ENCODE assay signal across 1 cellular context in the genomic region with DNA sequence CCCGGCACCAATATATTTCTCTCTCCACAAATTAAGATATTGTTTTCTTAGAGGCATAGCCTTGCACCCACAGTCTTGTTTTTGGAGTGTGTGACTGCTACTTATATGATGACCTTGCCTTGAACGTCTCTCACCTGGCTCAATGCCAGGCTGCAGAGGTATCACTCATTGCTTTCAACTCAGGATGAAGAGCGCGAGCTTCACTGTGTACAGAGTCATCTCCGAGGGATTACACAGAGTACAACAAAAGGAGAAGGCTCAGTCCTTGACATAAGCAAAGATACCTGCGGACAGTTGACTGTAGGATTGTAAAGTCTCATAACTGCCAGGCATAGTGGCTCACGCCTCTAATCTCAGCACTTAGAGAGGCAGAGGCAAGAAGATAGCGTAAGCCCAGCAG.
A peak's percentile ranks its signal among the peaks of the same experiment; 100 is the strongest.
TF ChIP-seq lines count a peak whose summit lies in the region.

No MANE protein-coding gene starts in this region.

TF ChIP-seq in HepG2, 621 proteins besides CTCF, POLR2A, EP300 and RAD21 (continued from another document and continues in another):
- TF ChIP-seq, protein P1, sequence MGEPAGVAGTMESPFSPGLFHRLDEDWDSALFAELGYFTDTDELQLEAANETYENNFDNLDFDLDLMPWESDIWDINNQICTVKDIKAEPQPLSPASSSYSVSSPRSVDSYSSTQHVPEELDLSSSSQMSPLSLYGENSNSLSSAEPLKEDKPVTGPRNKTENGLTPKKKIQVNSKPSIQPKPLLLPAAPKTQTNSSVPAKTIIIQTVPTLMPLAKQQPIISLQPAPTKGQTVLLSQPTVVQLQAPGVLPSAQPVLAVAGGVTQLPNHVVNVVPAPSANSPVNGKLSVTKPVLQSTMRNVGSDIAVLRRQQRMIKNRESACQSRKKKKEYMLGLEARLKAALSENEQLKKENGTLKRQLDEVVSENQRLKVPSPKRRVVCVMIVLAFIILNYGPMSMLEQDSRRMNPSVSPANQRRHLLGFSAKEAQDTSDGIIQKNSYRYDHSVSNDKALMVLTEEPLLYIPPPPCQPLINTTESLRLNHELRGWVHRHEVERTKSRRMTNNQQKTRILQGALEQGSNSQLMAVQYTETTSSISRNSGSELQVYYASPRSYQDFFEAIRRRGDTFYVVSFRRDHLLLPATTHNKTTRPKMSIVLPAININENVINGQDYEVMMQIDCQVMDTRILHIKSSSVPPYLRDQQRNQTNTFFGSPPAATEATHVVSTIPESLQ (CRISPR knock-in tag; conservative IDR thresholded peaks at IDR 0.05): no peak
- TF ChIP-seq, protein P2, sequence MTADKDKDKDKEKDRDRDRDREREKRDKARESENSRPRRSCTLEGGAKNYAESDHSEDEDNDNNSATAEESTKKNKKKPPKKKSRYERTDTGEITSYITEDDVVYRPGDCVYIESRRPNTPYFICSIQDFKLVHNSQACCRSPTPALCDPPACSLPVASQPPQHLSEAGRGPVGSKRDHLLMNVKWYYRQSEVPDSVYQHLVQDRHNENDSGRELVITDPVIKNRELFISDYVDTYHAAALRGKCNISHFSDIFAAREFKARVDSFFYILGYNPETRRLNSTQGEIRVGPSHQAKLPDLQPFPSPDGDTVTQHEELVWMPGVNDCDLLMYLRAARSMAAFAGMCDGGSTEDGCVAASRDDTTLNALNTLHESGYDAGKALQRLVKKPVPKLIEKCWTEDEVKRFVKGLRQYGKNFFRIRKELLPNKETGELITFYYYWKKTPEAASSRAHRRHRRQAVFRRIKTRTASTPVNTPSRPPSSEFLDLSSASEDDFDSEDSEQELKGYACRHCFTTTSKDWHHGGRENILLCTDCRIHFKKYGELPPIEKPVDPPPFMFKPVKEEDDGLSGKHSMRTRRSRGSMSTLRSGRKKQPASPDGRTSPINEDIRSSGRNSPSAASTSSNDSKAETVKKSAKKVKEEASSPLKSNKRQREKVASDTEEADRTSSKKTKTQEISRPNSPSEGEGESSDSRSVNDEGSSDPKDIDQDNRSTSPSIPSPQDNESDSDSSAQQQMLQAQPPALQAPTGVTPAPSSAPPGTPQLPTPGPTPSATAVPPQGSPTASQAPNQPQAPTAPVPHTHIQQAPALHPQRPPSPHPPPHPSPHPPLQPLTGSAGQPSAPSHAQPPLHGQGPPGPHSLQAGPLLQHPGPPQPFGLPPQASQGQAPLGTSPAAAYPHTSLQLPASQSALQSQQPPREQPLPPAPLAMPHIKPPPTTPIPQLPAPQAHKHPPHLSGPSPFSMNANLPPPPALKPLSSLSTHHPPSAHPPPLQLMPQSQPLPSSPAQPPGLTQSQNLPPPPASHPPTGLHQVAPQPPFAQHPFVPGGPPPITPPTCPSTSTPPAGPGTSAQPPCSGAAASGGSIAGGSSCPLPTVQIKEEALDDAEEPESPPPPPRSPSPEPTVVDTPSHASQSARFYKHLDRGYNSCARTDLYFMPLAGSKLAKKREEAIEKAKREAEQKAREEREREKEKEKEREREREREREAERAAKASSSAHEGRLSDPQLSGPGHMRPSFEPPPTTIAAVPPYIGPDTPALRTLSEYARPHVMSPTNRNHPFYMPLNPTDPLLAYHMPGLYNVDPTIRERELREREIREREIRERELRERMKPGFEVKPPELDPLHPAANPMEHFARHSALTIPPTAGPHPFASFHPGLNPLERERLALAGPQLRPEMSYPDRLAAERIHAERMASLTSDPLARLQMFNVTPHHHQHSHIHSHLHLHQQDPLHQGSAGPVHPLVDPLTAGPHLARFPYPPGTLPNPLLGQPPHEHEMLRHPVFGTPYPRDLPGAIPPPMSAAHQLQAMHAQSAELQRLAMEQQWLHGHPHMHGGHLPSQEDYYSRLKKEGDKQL (CRISPR knock-in tag; IDR thresholded peaks at IDR 0.05; ENCODE audit: low read depth): 0 out of 2 replicates have a peak, but pooled peaks have one; percentile 42
- TF ChIP-seq, protein P3, sequence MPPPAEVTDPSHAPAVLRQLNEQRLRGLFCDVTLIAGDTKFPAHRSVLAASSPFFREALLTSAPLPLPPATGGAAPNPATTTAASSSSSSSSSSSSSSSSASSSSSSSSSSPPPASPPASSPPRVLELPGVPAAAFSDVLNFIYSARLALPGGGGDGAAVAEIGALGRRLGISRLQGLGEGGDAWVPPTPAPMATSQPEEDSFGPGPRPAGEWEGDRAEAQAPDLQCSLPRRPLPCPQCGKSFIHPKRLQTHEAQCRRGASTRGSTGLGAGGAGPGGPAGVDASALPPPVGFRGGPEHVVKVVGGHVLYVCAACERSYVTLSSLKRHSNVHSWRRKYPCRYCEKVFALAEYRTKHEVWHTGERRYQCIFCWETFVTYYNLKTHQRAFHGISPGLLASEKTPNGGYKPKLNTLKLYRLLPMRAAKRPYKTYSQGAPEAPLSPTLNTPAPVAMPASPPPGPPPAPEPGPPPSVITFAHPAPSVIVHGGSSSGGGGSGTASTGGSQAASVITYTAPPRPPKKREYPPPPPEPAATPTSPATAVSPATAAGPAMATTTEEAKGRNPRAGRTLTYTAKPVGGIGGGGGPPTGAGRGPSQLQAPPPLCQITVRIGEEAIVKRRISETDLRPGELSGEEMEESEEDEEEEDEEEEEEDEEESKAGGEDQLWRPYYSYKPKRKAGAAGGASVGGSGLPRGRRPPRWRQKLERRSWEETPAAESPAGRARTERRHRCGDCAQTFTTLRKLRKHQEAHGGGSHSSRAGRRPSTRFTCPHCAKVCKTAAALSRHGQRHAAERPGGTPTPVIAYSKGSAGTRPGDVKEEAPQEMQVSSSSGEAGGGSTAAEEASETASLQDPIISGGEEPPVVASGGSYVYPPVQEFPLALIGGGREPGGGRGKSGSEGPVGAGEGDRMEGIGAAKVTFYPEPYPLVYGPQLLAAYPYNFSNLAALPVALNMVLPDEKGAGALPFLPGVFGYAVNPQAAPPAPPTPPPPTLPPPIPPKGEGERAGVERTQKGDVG (CRISPR knock-in tag; IDR thresholded peaks at IDR 0.05; ENCODE audit: borderline replicate concordance): peak; percentile 83; the same call in 1 of the 2 replicates
- TF ChIP-seq ZBTB21 (CRISPR knock-in tag; IDR thresholded peaks at IDR 0.05) (no peak), ZNF598 (CRISPR knock-in tag; IDR thresholded peaks at IDR 0.05; ENCODE audit: borderline replicate concordance) (no peak), ZFP36 (IDR thresholded peaks at IDR 0.05; ENCODE audit: borderline replicate concordance, low read depth, low read length, partially characterized antibody) (no peak), NFYB (CRISPR knock-in tag; IDR thresholded peaks at IDR 0.05) (no peak), SALL1 (CRISPR knock-in tag; IDR thresholded peaks at IDR 0.05) (peak; percentile 87), ZNF143 (CRISPR knock-in tag; IDR thresholded peaks at IDR 0.05) (no peak), TCF12 (IDR thresholded peaks at IDR 0.05) (no peak), TCF12 (CRISPR knock-in tag; IDR thresholded peaks at IDR 0.05) (no peak), HDAC1 (CRISPR knock-in tag; IDR thresholded peaks at IDR 0.05) (no peak; the same call in 1 of the 2 replicates), MXD4 (CRISPR knock-in tag; IDR thresholded peaks at IDR 0.05) (no peak), YY1 (IDR thresholded peaks at IDR 0.05; ENCODE audit: insufficient read depth, insufficient replicate concordance, low read depth, low read length) (no peak), KMT2B (CRISPR knock-in tag; IDR thresholded peaks at IDR 0.05) (no peak), ZNF441 (CRISPR knock-in tag; IDR thresholded peaks at IDR 0.05; ENCODE audit: borderline replicate concordance) (no peak)
- TF ChIP-seq, protein P4, sequence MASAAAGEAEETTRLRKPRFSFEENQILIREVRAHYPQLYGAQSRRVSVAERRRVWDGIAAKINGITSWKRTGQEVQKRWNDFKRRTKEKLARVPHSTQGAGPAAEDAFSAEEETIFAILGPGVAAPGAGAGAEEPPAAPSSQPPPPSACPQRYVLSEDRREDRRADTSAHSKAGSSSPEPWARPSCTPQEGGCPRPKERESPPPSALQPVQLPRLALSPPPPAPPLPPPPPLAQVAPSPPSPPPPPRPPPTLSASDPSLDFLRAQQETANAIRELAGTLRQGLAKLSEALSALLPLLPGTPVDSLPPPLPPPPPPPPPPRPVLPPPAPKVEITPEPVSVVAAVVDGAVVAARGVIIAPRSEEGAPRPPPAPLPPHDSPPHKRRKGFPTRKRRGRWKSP (CRISPR knock-in tag; IDR thresholded peaks at IDR 0.05): no peak
- TF ChIP-seq, protein P5, sequence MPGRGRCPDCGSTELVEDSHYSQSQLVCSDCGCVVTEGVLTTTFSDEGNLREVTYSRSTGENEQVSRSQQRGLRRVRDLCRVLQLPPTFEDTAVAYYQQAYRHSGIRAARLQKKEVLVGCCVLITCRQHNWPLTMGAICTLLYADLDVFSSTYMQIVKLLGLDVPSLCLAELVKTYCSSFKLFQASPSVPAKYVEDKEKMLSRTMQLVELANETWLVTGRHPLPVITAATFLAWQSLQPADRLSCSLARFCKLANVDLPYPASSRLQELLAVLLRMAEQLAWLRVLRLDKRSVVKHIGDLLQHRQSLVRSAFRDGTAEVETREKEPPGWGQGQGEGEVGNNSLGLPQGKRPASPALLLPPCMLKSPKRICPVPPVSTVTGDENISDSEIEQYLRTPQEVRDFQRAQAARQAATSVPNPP (CRISPR knock-in tag; IDR thresholded peaks at IDR 0.05): no peak
- TF ChIP-seq, protein P6, sequence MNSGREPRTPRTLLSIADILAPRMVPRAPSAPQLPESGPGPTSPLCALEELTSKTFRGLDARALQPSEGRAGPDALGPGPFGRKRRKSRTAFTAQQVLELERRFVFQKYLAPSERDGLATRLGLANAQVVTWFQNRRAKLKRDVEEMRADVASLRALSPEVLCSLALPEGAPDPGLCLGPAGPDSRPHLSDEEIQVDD (CRISPR knock-in tag; IDR thresholded peaks at IDR 0.05; ENCODE audit: borderline replicate concordance): no peak
- TF ChIP-seq, protein P7, sequence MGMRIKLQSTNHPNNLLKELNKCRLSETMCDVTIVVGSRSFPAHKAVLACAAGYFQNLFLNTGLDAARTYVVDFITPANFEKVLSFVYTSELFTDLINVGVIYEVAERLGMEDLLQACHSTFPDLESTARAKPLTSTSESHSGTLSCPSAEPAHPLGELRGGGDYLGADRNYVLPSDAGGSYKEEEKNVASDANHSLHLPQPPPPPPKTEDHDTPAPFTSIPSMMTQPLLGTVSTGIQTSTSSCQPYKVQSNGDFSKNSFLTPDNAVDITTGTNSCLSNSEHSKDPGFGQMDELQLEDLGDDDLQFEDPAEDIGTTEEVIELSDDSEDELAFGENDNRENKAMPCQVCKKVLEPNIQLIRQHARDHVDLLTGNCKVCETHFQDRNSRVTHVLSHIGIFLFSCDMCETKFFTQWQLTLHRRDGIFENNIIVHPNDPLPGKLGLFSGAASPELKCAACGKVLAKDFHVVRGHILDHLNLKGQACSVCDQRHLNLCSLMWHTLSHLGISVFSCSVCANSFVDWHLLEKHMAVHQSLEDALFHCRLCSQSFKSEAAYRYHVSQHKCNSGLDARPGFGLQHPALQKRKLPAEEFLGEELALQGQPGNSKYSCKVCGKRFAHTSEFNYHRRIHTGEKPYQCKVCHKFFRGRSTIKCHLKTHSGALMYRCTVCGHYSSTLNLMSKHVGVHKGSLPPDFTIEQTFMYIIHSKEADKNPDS (CRISPR knock-in tag; IDR thresholded peaks at IDR 0.05): no peak
- TF ChIP-seq, protein P8, sequence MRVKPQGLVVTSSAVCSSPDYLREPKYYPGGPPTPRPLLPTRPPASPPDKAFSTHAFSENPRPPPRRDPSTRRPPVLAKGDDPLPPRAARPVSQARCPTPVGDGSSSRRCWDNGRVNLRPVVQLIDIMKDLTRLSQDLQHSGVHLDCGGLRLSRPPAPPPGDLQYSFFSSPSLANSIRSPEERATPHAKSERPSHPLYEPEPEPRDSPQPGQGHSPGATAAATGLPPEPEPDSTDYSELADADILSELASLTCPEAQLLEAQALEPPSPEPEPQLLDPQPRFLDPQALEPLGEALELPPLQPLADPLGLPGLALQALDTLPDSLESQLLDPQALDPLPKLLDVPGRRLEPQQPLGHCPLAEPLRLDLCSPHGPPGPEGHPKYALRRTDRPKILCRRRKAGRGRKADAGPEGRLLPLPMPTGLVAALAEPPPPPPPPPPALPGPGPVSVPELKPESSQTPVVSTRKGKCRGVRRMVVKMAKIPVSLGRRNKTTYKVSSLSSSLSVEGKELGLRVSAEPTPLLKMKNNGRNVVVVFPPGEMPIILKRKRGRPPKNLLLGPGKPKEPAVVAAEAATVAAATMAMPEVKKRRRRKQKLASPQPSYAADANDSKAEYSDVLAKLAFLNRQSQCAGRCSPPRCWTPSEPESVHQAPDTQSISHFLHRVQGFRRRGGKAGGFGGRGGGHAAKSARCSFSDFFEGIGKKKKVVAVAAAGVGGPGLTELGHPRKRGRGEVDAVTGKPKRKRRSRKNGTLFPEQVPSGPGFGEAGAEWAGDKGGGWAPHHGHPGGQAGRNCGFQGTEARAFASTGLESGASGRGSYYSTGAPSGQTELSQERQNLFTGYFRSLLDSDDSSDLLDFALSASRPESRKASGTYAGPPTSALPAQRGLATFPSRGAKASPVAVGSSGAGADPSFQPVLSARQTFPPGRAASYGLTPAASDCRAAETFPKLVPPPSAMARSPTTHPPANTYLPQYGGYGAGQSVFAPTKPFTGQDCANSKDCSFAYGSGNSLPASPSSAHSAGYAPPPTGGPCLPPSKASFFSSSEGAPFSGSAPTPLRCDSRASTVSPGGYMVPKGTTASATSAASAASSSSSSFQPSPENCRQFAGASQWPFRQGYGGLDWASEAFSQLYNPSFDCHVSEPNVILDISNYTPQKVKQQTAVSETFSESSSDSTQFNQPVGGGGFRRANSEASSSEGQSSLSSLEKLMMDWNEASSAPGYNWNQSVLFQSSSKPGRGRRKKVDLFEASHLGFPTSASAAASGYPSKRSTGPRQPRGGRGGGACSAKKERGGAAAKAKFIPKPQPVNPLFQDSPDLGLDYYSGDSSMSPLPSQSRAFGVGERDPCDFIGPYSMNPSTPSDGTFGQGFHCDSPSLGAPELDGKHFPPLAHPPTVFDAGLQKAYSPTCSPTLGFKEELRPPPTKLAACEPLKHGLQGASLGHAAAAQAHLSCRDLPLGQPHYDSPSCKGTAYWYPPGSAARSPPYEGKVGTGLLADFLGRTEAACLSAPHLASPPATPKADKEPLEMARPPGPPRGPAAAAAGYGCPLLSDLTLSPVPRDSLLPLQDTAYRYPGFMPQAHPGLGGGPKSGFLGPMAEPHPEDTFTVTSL (CRISPR knock-in tag; IDR thresholded peaks at IDR 0.05; ENCODE audit: borderline replicate concordance): no peak; the same call in 1 of the 2 replicates
- TF ChIP-seq, protein P9, sequence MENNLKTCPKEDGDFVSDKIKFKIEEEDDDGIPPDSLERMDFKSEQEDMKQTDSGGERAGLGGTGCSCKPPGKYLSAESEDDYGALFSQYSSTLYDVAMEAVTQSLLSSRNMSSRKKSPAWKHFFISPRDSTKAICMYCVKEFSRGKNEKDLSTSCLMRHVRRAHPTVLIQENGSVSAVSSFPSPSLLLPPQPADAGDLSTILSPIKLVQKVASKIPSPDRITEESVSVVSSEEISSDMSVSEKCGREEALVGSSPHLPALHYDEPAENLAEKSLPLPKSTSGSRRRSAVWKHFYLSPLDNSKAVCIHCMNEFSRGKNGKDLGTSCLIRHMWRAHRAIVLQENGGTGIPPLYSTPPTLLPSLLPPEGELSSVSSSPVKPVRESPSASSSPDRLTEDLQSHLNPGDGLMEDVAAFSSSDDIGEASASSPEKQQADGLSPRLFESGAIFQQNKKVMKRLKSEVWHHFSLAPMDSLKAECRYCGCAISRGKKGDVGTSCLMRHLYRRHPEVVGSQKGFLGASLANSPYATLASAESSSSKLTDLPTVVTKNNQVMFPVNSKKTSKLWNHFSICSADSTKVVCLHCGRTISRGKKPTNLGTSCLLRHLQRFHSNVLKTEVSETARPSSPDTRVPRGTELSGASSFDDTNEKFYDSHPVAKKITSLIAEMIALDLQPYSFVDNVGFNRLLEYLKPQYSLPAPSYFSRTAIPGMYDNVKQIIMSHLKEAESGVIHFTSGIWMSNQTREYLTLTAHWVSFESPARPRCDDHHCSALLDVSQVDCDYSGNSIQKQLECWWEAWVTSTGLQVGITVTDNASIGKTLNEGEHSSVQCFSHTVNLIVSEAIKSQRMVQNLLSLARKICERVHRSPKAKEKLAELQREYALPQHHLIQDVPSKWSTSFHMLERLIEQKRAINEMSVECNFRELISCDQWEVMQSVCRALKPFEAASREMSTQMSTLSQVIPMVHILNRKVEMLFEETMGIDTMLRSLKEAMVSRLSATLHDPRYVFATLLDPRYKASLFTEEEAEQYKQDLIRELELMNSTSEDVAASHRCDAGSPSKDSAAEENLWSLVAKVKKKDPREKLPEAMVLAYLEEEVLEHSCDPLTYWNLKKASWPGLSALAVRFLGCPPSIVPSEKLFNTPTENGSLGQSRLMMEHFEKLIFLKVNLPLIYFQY (CRISPR knock-in tag; IDR thresholded peaks at IDR 0.05; ENCODE audit: borderline replicate concordance): no peak
